ENCODE assay signal across 12 cellular contexts in genomic region chr2:25977768-25978167, GRCh38. TPM values are rescaled to one million over a fixed set of nuclear protein-coding genes. Genes with fewer than 3 reads are reported as not detected.
DNase-seq lines count a peak whose midpoint lies in the region; ATAC-seq and TF ChIP-seq lines count a peak whose summit lies in the region.
"Had no signal": no experiment of that assay in that cellular context is flagged by ENCODE, and none has a peak within 500 bp of the region (broad histone marks: within the 10 kb centered on the region; RNA-seq: fewer than 3 reads in every experiment).

No MANE protein-coding gene starts in this region.

- H3K4me3 ChIP-seq in GM23338 (peak overlapping the region; percentile 39; the same call in 1 of the 2 replicates), PC-3 (ENCODE audit: low read length) (peak overlapping the region; percentile 11; the same call in 1 of the 2 replicates), epithelial cell of proximal tubule (ENCODE audit: low read depth, low read length) (peak overlapping the region; percentile 0)

- H3F3A ChIP-seq in GM23338 (replicated peaks; ENCODE audit: low read depth), result no peaks in the 10 kb centered on the region
- H3F3A ChIP-seq in PC-3 (ENCODE audit: low read length, unreplicated experiment), result no peaks in the 10 kb centered on the region

- peak overlapping the region; percentile 44 for H3K9ac ChIP-seq in PC-3 (ENCODE audit: low read length)

- H3K79me2 ChIP-seq in GM23338 (replicated peaks; ENCODE audit: insufficient read depth) (peaks cover 64% of the 10 kb centered on the region), PC-3 (ENCODE audit: low read length) (peaks cover 56% of the 10 kb centered on the region)

- H3K27ac ChIP-seq in GM23338 (ENCODE audit: low read depth) (no peak overlapping the region), PC-3 (ENCODE audit: low read length) (peak overlapping the region; percentile 90)

- H3K27me3 ChIP-seq in GM23338 (ENCODE audit: insufficient read depth), result no peaks in the 10 kb centered on the region
- H3K27me3 ChIP-seq in PC-3 (ENCODE audit: low read length), result no peaks in the 10 kb centered on the region

- H3K36me3 Mint-ChIP-seq in GM23338 (ENCODE audit: low read depth) (peaks cover 45% of the 10 kb centered on the region), immature natural killer cell (peaks cover 0 to 4% (median 0%) of the 10 kb centered on the region in 3 donors)

- H3K9me3 Mint-ChIP-seq in GM23338 (no peaks in the 10 kb centered on the region; the same call in 1 of the 3 replicates), immature natural killer cell (no peaks in the 10 kb centered on the region)

- CTCF ChIA-PET in PC-3 (lab: Charles Lee), result no interaction called here

- no TSS peak for BruUV-seq in PC-3 (replicated peaks; lab: Mats Ljungman, UMichigan)

- H3K36me3 ChIP-seq in GM23338 (ENCODE audit: insufficient read depth), result peaks cover 2% of the 10 kb centered on the region; the same call in 1 of the 2 replicates
- no peaks in the 10 kb centered on the region for H3K36me3 ChIP-seq in PC-3 (ENCODE audit: low read depth, low read length)

- peak overlapping the region; percentile 71; the same call in 1 of the 2 replicates for H3K4me2 ChIP-seq in GM23338
- peak overlapping the region; percentile 68 for H3K4me2 ChIP-seq in PC-3 (ENCODE audit: low read length)

- no peak for DNase-seq in GM23338 (ENCODE audit: low spot score)
- peak; percentile 97 for DNase-seq in PC-3
- peak; percentile 47 for DNase-seq in epithelial cell of proximal tubule (ENCODE audit: low read depth)
- DNase-seq in posterior vena cava (ENCODE audit: low spot score), result peak; percentile 26
- no peak for DNase-seq in activated gamma-delta T cell (lab: John Stamatoyannopoulos, UW)
- no peak for DNase-seq in NCI-H1048 (lab: John Stamatoyannopoulos, UW)
- DNase-seq in immature natural killer cell, result no peak
- DNase-seq: left colon, NCI-H1092, NCI-H774, T-helper 1 cell had no signal

- ATAC-seq in GM23338 (no peak), PC-3 (peak; percentile 64), HG03159 (IDR thresholded peaks at IDR 0.05; ENCODE audit: unreplicated experiment) (no peak)
- ATAC-seq: left colon had no signal

- POLR2A ChIA-PET in PC-3 (lab: Charles Lee; ENCODE audit: unreplicated experiment), result interaction anchor here (0.6 kb wide), 1 partner anchor 83 kb away, joined by 3 read pairs; no protein-coding TSS in a partner anchor

- intact Hi-C loops in PC-3 (cut with micrococcal nuclease), result no loop called here
- intact Hi-C loops in posterior vena cava (cut with DNase I), result no loop called here

- H3K4me1 ChIP-seq in GM23338 (ENCODE audit: insufficient read depth) (peaks cover 24% of the 10 kb centered on the region), PC-3 (ENCODE audit: insufficient read depth, low read length) (peaks cover 45% of the 10 kb centered on the region)

- H3K4me1 Mint-ChIP-seq in GM23338 (peaks cover 41% of the 10 kb centered on the region), immature natural killer cell (peaks cover under 1 to 2% of the 10 kb centered on the region in 2 donors)

- no peak overlapping the region; the same call in 2 of the 3 replicates for H3K4me3 Mint-ChIP-seq in GM23338
- H3K4me3 Mint-ChIP-seq in immature natural killer cell, result no peak overlapping the region

- H3K27me3 Mint-ChIP-seq in GM23338 (ENCODE audit: insufficient read depth, low read depth, poor library complexity), result peaks cover 16% of the 10 kb centered on the region
- H3K27me3 Mint-ChIP-seq in immature natural killer cell (ENCODE audit: low read depth in 3 of 3), result no peaks in the 10 kb centered on the region

- H2AFZ ChIP-seq in GM23338 (no peak overlapping the region), PC-3 (ENCODE audit: low read length) (no peak overlapping the region)

- H4K20me1 ChIP-seq in GM23338 (replicated peaks; ENCODE audit: insufficient read depth) (peaks cover 22% of the 10 kb centered on the region), PC-3 (ENCODE audit: low read length) (no peaks in the 10 kb centered on the region)

- H3K9me3 ChIP-seq in PC-3 (ENCODE audit: low read length), result no peaks in the 10 kb centered on the region

- TF ChIP-seq CTCF in GM23338 (conservative IDR thresholded peaks at IDR 0.05; ENCODE audit: low read depth in 2 of 2) (no peak), PC-3 (conservative IDR thresholded peaks at IDR 0.05; ENCODE audit: low read depth, low read length) (no peak), epithelial cell of proximal tubule (conservative IDR thresholded peaks at IDR 0.05; ENCODE audit: low read depth, low read length) (no peak)

- H3K9me2 ChIP-seq in GM23338 (ENCODE audit: insufficient read depth) (no peaks in the 10 kb centered on the region), PC-3 (replicated peaks; ENCODE audit: low read length) (no peaks in the 10 kb centered on the region)

- peak overlapping the region; percentile 46 for H3K27ac Mint-ChIP-seq in GM23338
- H3K27ac Mint-ChIP-seq in immature natural killer cell, result no peak overlapping the region

TF ChIP-seq in GM23338, 12 proteins besides CTCF, POLR2A, EP300 and RAD21 (continues in another document):
- TF ChIP-seq JUNB (IDR thresholded peaks at IDR 0.05; ENCODE audit: unreplicated experiment), result no peak
- no peak for TF ChIP-seq NANOG (IDR thresholded peaks at IDR 0.05; ENCODE audit: borderline replicate concordance)
- no peak for TF ChIP-seq ETS1 (IDR thresholded peaks at IDR 0.05)
- no peak for TF ChIP-seq EZH2 (IDR thresholded peaks at IDR 0.05; ENCODE audit: low read depth, unreplicated experiment)
- TF ChIP-seq EZH2phosphoT487 (IDR thresholded peaks at IDR 0.05; ENCODE audit: unreplicated experiment), result no peak
- TF ChIP-seq STAT1 (IDR thresholded peaks at IDR 0.05; ENCODE audit: unreplicated experiment), result no peak
- no peak for TF ChIP-seq ZNF331 (CRISPR knock-in tag; IDR thresholded peaks at IDR 0.05; ENCODE audit: low read depth)
- no peak for TF ChIP-seq REST (IDR thresholded peaks at IDR 0.05; ENCODE audit: unreplicated experiment)
- TF ChIP-seq CREB1 (CRISPR knock-in tag; IDR thresholded peaks at IDR 0.05; ENCODE audit: low read depth), result no peak
- no peak for TF ChIP-seq ZNF114 (CRISPR knock-in tag; IDR thresholded peaks at IDR 0.05)
- TF ChIP-seq POLR2AphosphoS5 (IDR thresholded peaks at IDR 0.05; ENCODE audit: low read depth), result no peak

RNA-seq across cellular contexts. Expression of gene KIF3C, which starts 4.5 kb away (rescaled TPM):
- total RNA-seq in GM23338 (2014; rRNA removed; shearing (Covaris generic)), result 34.6 and 40.0 TPM in 2 replicates
- polyA plus RNA-seq in GM23338 (2016; fragmentation: Nextera tagmentation; extraction: Ambion mirVana), result 14.9 and 16.7 TPM in 2 replicates
- total RNA-seq in PC-3 (2014; rRNA removed), result 12.8 and 20.1 TPM in 2 replicates
- 26.3 and 30.1 TPM in 2 replicates for total RNA-seq in epithelial cell of proximal tubule
- 10 to 100 TPM in 1 of 2 donors, 1 to 10 TPM in 1; 3.9 to 10.9 TPM for total RNA-seq in posterior vena cava
- polyA plus RNA-seq in immature natural killer cell, result 1 to 10 TPM in 2 of 3 donors, not detected in 1; 1.6 to 2.5 TPM

RNA-seq across cellular contexts. Expression of gene RAB10, which starts 56.1 kb away (rescaled TPM):
- total RNA-seq in GM23338 (2014; rRNA removed; shearing (Covaris generic)), result 102 and 116 TPM in 2 replicates
- 119 and 143 TPM in 2 replicates for polyA plus RNA-seq in GM23338 (2016; fragmentation: Nextera tagmentation; extraction: Ambion mirVana)
- 138 and 149 TPM in 2 replicates for total RNA-seq in PC-3 (2014; rRNA removed)
- total RNA-seq in epithelial cell of proximal tubule, result 90.4 and 154 TPM in 2 replicates
- total RNA-seq in posterior vena cava, result 10 to 100 TPM; 86.1 to 94.6 TPM
- polyA plus RNA-seq in immature natural killer cell, result 10 to 100 TPM; 69.9 to 85.2 (median 80.5) TPM

Comparison
In these comparisons a context has a peak if more than half of its experiments do, and no peak if none do; other contexts are left out.
1. DNase-seq: peak in PC-3 (single experiment), epithelial cell of proximal tubule (single experiment) and posterior vena cava (single experiment); none in GM23338 (single experiment), activated gamma-delta T cell (single experiment), NCI-H1048 (single experiment) and immature natural killer cell (0 of 3).
2. Peak in every context shown above with its lines, with median percentiles within 50 percentile points of each other: H3K4me3 ChIP-seq.